8 cellular contexts compared by ENCODE assay signal in the genomic region with DNA sequence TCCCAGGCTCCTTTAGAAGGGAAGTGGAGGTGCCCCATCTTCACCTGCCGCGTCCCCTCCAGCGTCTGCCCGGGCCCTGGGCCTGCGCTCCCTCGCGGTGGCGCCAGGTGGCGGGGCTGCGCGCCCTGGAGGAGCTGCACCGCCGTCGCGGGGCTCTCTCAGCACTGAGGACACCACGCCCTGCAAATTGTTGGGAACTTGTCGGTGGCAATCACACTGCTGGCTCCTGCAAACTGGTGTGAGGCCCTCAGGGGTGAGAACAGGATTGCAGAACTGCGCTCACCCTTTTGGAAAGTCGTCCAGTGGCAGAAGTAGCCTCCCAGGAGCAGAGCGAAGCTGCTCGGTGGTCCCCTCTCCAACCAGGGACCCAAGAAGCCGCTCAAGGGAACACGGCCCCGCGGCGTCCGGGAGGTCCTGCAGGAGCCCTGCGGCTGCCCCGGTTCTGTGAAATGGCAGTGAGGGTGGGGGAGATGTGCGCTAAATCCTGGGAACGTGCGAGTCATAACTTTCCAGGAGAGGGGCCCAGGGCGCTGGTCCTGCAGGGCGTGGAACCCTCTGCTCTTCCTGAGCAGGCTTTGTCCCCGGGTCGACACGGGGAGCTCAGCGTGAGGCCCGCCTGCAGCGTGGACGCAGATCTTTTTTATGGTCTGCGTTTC. TPM values are rescaled to one million over a fixed set of nuclear protein-coding genes. Genes with fewer than 3 reads are reported as not detected.
A peak's percentile ranks its signal among the peaks of the same experiment; 100 is the strongest.
DNase-seq lines count a peak whose midpoint lies in the region; ATAC-seq and TF ChIP-seq lines count a peak whose summit lies in the region.

No MANE protein-coding gene starts in this region.

- H2BK120ac ChIP-seq in mesendoderm (ENCODE audit: low read depth, low read length), result no peak overlapping the region

- H3K9me3 Mint-ChIP-seq in activated CD8-positive, alpha-beta T cell treated with anti-CD3 and anti-CD28 coated beads for 36 hours, result no peaks in the 10 kb centered on the region

- CTCF ChIA-PET in AG04449 (lab: Yijun Ruan, JAX), result interaction anchor here (0.6 to 17.0 kb wide), 65 partner anchors 11 to 349 kb away, joined by 3 to 757 read pairs (median 5); a partner anchor contains a TSS
- CTCF ChIA-PET in activated CD8-positive, alpha-beta T cell treated with anti-CD3 and anti-CD28 coated beads for 36 hours (lab: Charles Lee), result interaction anchor here (0.7 to 12.6 kb wide), 22 partner anchors 10 to 568 kb away, joined by 3 to 243 read pairs (median 4); a partner anchor contains a TSS

- no peak overlapping the region for H3K27ac Mint-ChIP-seq in activated CD8-positive, alpha-beta T cell treated with anti-CD3 and anti-CD28 coated beads for 36 hours

- intact Hi-C loops in activated CD8-positive, alpha-beta T cell treated with anti-CD3 and anti-CD28 coated beads for 36 hours (cut with micrococcal nuclease), result no loop called here

- POLR2A ChIA-PET in AG04449 (lab: Yijun Ruan, JAX), result interaction anchor here (1.1 to 2.6 kb wide), 3 partner anchors 82 to 281 kb away, joined by 3 to 16 read pairs (median 5); no protein-coding TSS in a partner anchor
- POLR2A ChIA-PET in activated CD8-positive, alpha-beta T cell treated with anti-CD3 and anti-CD28 coated beads for 36 hours (lab: Charles Lee), result interaction anchor here (0.5 to 2.6 kb wide), 4 partner anchors 65 to 540 kb away, joined by 3 to 9 read pairs (median 3); no protein-coding TSS in a partner anchor

- peak; percentile 96 for TF ChIP-seq CTCF in AG04449 (IDR thresholded peaks at IDR 0.05; ENCODE audit: insufficient read depth, low read length, missing control alignments)
- TF ChIP-seq CTCF in activated CD8-positive, alpha-beta T cell treated with anti-CD3 and anti-CD28 coated beads for 36 hours (IDR thresholded peaks at IDR 0.05), result peak; percentile 92

- no peak overlapping the region for H4K5ac ChIP-seq in mesendoderm (ENCODE audit: low read length)

- H3K9ac ChIP-seq in endocrine pancreas (ENCODE audit: control insufficient read depth, insufficient read depth, low read length) (peak overlapping the region; percentile 48), mesendoderm (ENCODE audit: low read length) (peak overlapping the region; percentile 51)

- no peak overlapping the region for H3K18ac ChIP-seq in mesendoderm (ENCODE audit: low read length)

- H4K8ac ChIP-seq in mesendoderm (ENCODE audit: low read depth, low read length), result no peak overlapping the region

- H2AK5ac ChIP-seq in mesendoderm (ENCODE audit: low read length), result no peak overlapping the region

- no peak overlapping the region for H2BK15ac ChIP-seq in mesendoderm (replicated peaks; ENCODE audit: low read depth)

- peaks cover 66% of the 10 kb centered on the region for H3K27me3 Mint-ChIP-seq in activated CD8-positive, alpha-beta T cell treated with anti-CD3 and anti-CD28 coated beads for 36 hours

- no peak overlapping the region for H3K4ac ChIP-seq in mesendoderm (ENCODE audit: low read depth, low read length)

- peak; percentile 65 for ATAC-seq in GM18511 (IDR thresholded peaks at IDR 0.05; ENCODE audit: unreplicated experiment)
- ATAC-seq in HG02981 (IDR thresholded peaks at IDR 0.05; ENCODE audit: unreplicated experiment), result peak; percentile 65
- ATAC-seq in activated CD8-positive, alpha-beta T cell treated with anti-CD3 and anti-CD28 coated beads for 36 hours, result peak; percentile 97

- H3K56ac ChIP-seq in mesendoderm (ENCODE audit: low read length), result peak overlapping the region; percentile 69

- H3K4me1 ChIP-seq in endocrine pancreas (ENCODE audit: control insufficient read depth, insufficient read depth, low read length), result no peaks in the 10 kb centered on the region
- peaks cover 3% of the 10 kb centered on the region for H3K4me1 ChIP-seq in mesendoderm (ENCODE audit: control insufficient read depth, low read depth, low read length)

- H3K36me3 Mint-ChIP-seq in activated CD8-positive, alpha-beta T cell treated with anti-CD3 and anti-CD28 coated beads for 36 hours (ENCODE audit: low read depth), result no peaks in the 10 kb centered on the region

- peak overlapping the region; percentile 64 for H3K4me3 Mint-ChIP-seq in activated CD8-positive, alpha-beta T cell treated with anti-CD3 and anti-CD28 coated beads for 36 hours

- H3K4me3 ChIP-seq in AG04449 (ENCODE audit: low read depth, low read length) (peak overlapping the region; percentile 69), endocrine pancreas (ENCODE audit: control insufficient read depth, insufficient read depth, low read length) (peak overlapping the region; percentile 34), mesendoderm (ENCODE audit: low read length) (peak overlapping the region; percentile 36)

- no peak overlapping the region for H2BK5ac ChIP-seq in mesendoderm (ENCODE audit: low read length)

- H3K23ac ChIP-seq in mesendoderm (ENCODE audit: low read length), result no peak overlapping the region

- H3K27me3 ChIP-seq in endocrine pancreas (ENCODE audit: control insufficient read depth, insufficient read depth, low read length) (peaks cover 5% of the 10 kb centered on the region), mesendoderm (ENCODE audit: insufficient read depth, low read length, poor library complexity) (peaks cover 25% of the 10 kb centered on the region)

- H3K9me3 ChIP-seq in endocrine pancreas (ENCODE audit: control insufficient read depth, low read length), result no peaks in the 10 kb centered on the region

- H3K36me3 ChIP-seq in endocrine pancreas (ENCODE audit: control insufficient read depth, insufficient read depth, low read length) (no peaks in the 10 kb centered on the region), mesendoderm (ENCODE audit: control insufficient read depth, insufficient read depth, low read length) (no peaks in the 10 kb centered on the region)

- no peaks in the 10 kb centered on the region for H3K79me2 ChIP-seq in mesendoderm (ENCODE audit: control insufficient read depth, insufficient read depth, low read length)

- no CpG with 5 or more reads among the region's 42 CpGs for WGBS in mesendoderm (ENCODE audit: extremely low coverage, insufficient coverage, low lambda C conversion rate)

- H3K4me1 Mint-ChIP-seq in activated CD8-positive, alpha-beta T cell treated with anti-CD3 and anti-CD28 coated beads for 36 hours (ENCODE audit: low read depth), result peaks cover 15% of the 10 kb centered on the region

- DNase-seq in AG04449 (ENCODE audit: low read depth, low spot score) (no peak), NCI-H345 treated with DMSO at 0.1 percent for 48 hours (lab: John Stamatoyannopoulos, UW; ENCODE audit: unreplicated experiment) (peak; percentile 28), mesendoderm (peak; percentile 92)
- peak; percentile 78 for DNase-seq in activated CD8-positive, alpha-beta T cell treated with anti-CD3 and anti-CD28 coated beads for 36 hours
- DNase-seq in stimulated activated CD8-positive, alpha-beta memory T cell treated with anti-CD3 and anti-CD28 coated beads, Interleukin-15, amount 100 ng/mL, for 24 hours (ENCODE audit: low read depth), result peak; percentile 42

- no peak overlapping the region for H3K27ac ChIP-seq in mesendoderm (ENCODE audit: low read depth, low read length)

- H3K4me2 ChIP-seq in mesendoderm (ENCODE audit: low read length), result peak overlapping the region; percentile 79

- no peaks in the 10 kb centered on the region for H3K79me1 ChIP-seq in mesendoderm (ENCODE audit: low read length)

RNA-seq across cellular contexts. Expression of a gene that starts 1.0 kb away (rescaled TPM):
- total RNA-seq in activated CD8-positive, alpha-beta T cell treated with anti-CD3 and anti-CD28 coated beads for 36 hours, result under 1 TPM; 0.50 to 0.83 TPM
- polyA plus RNA-seq in mesendoderm (2013, experiment 1 of 2), result 0.66 TPM
- polyA plus RNA-seq in mesendoderm (2013, experiment 2 of 2), result 0.57 TPM

RNA-seq across cellular contexts. Expression of a gene that starts 38.5 kb away (rescaled TPM):
- not detected for total RNA-seq in activated CD8-positive, alpha-beta T cell treated with anti-CD3 and anti-CD28 coated beads for 36 hours
- 3.6 TPM for polyA plus RNA-seq in mesendoderm (2013, experiment 1 of 2)
- polyA plus RNA-seq in mesendoderm (2013, experiment 2 of 2), result 3.3 TPM
